ENCODE assay signal across 20 cellular contexts in the genomic region with DNA sequence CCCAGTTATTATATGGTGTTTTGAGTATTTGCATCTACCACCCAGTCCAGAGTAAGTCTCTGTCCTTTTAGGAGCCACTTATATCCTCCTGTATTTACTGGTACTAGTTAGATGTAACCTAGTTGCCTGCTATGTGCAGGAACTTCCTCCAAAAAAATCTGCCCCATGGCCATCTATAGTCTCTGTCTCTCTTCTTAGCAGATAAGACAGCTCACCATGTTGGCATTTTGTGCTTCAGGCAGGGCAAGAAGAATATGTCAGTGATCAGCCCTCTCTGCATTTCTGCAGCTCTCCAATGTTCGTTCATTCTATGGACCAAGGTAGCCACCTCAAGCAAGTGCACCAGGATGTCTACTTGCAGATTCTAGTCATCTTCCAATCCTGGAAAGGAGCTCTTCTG.
DNase-seq lines count a peak whose midpoint lies in the region; TF ChIP-seq lines count a peak whose summit lies in the region.
"Had no signal": no experiment of that assay in that cellular context is flagged by ENCODE, and none has a peak within 500 bp of the region (broad histone marks: within the 10 kb centered on the region; RNA-seq: fewer than 3 reads in every experiment).

No MANE protein-coding gene starts in this region.

- H3K9me3 ChIP-seq in HEK293 (ENCODE audit: control insufficient read depth, insufficient read depth, low read depth, low read length) = no peaks in the 10 kb centered on the region
- no peaks in the 10 kb centered on the region for H3K9me3 ChIP-seq in right atrium auricular region
- H3K9me3 ChIP-seq: A549, Caco-2 had no signal

- POLR2A ChIA-PET in HEK293 (lab: Yijun Ruan, JAX) = no interaction called here

- TF ChIP-seq CTCF in HEK293 (tag by site-specific recombination; IDR thresholded peaks at IDR 0.05) = no peak
- TF ChIP-seq CTCF in right atrium auricular region (IDR thresholded peaks at IDR 0.05) = no peak

- H3K27me3 ChIP-seq in right atrium auricular region = no peaks in the 10 kb centered on the region
- H3K27me3 ChIP-seq: BLaER1 treated with 17β-estradiol and CSF1 and Interleukin-3, amounts not matched to agents 10 nM and 100 nM had no signal

- H3K4me3 ChIP-seq in HEK293 (ENCODE audit: low read depth, low read length) (no peak overlapping the region), right atrium auricular region (no peak overlapping the region)
- H3K4me3 ChIP-seq: A549; BLaER1 treated with 17β-estradiol and CSF1 and Interleukin-3, amounts not matched to agents 10 nM and 100 nM; GM12878 had no signal

- H3K4me1 ChIP-seq in HEK293 (ENCODE audit: control insufficient read depth, insufficient read depth, low read length) (no peaks in the 10 kb centered on the region), right atrium auricular region (no peaks in the 10 kb centered on the region)
- H3K4me1 ChIP-seq: Caco-2 had no signal

- CTCF ChIA-PET in HEK293 (lab: Yijun Ruan, JAX) = interaction anchor here (0.6 to 0.8 kb wide), 2 partner anchors 15 to 444 kb away, joined by 3 read pairs; no protein-coding TSS in a partner anchor

- peak; percentile 20 for DNase-seq in EL
- DNase-seq in NCI-H226 = peak; percentile 64
- DNase-seq in islet precursor cell = peak; percentile 56
- DNase-seq in NCI-H187 (lab: John Stamatoyannopoulos, UW) = no peak
- no peak for DNase-seq in right atrium auricular region (ENCODE audit: low spot score)
- no peak for DNase-seq in NCI-H526 treated with DMSO at 0.1 percent for 48 hours (lab: John Stamatoyannopoulos, UW)
- no peak for DNase-seq in SW480 (ENCODE audit: low spot score)
- DNase-seq: AML-193; Caco-2; Calu3; CD4-positive, alpha-beta T cell; CD8-positive, alpha-beta T cell; DMS79 treated with DMSO at 0.1 percent for 48 hours; GDM1 had no signal

- H3K36me3 ChIP-seq in HEK293 (ENCODE audit: control insufficient read depth in 2 of 2, insufficient read depth in 1 of 2, low read length in 2 of 2) (no peaks in the 10 kb centered on the region), right atrium auricular region (no peaks in the 10 kb centered on the region)
- H3K36me3 ChIP-seq: BLaER1 treated with 17β-estradiol and CSF1 and Interleukin-3, amounts not matched to agents 10 nM and 100 nM had no signal

- H3K27ac ChIP-seq in HEK293 (ENCODE audit: extremely low read depth, low read depth, low read length) = no peak overlapping the region
- no peak overlapping the region for H3K27ac ChIP-seq in right atrium auricular region
- H3K27ac ChIP-seq: 22Rv1; A549; BLaER1 treated with 17β-estradiol and CSF1 and Interleukin-3, amounts not matched to agents 10 nM and 100 nM; C4-2B had no signal

TF ChIP-seq in HEK293, 187 proteins besides CTCF, POLR2A, EP300 and RAD21:
- TF ChIP-seq ZNF221 (tag by site-specific recombination; IDR thresholded peaks at IDR 0.05; ENCODE audit: borderline replicate concordance) (no peak), HOXA7 (CRISPR knock-in tag; IDR thresholded peaks at IDR 0.05; ENCODE audit: borderline replicate concordance) (no peak), ZNF654 (tag by site-specific recombination; IDR thresholded peaks at IDR 0.05; ENCODE audit: low read depth) (no peak), ZNF133 (tag by site-specific recombination; IDR thresholded peaks at IDR 0.05) (0 out of 2 replicates have a peak, but pooled peaks have one; percentile 16), ZNF621 (tag by site-specific recombination; IDR thresholded peaks at IDR 0.05) (no peak)

Comparison
In these comparisons a context has a peak if more than half of its experiments do, and no peak if none do; other contexts are left out.
1. DNase-seq: peak in EL (single experiment), NCI-H226 (single experiment) and islet precursor cell (single experiment); none in NCI-H187 (0 of 2), right atrium auricular region (single experiment), NCI-H526 treated with DMSO at 0.1 percent for 48 hours (single experiment) and SW480 (single experiment).